17 cellular contexts compared by ENCODE assay signal in the genomic region with DNA sequence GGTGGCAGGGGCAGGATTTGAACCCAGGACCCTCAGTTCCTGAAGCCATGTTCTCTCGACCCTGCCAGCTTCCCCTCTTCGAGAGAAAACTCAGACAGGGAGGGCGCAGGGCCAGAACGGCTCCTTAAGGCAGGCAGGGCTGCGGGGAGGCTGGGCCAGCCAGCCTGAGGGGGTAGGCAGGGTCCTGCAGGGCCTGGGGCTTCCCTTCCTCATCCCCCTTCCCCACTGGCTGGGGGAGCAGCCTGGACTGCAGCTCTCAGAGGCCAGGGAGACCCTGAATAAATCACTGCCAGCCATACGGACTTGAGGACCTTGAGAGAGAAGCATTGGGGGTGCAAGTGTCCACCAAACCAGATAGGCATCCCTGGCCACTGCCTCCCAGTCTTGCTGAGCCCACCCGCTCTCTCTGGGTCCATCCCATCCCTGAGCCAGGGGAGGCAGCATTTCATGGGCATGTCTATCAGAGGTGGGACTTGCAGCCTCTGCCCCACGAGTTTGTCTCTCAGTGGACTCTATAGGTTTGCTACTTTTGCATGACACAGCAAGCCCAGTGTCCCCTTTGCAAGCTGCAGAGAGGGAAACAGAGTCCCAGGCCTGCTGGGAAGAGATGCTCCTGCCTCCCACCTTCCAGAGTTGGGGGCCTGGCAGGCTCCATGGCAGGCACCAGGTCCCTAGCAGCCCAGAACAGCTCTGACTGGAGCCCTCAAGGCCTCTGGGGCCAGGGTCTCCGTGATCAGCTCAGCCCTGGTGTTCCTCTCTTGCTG.
"Had no signal": no experiment of that assay in that cellular context is flagged by ENCODE, and none has a peak within 500 bp of the region (broad histone marks: within the 10 kb centered on the region; RNA-seq: fewer than 3 reads in every experiment).

No MANE protein-coding gene starts in this region.

- H3K36me3 ChIP-seq: ovary had no signal

- H3K4me3 Mint-ChIP-seq: activated naive CD8-positive, alpha-beta T cell treated with anti-CD3 and anti-CD28 coated beads, Interleukin-2, amount 10 ng/mL, durations not matched to agents 7 days and 5 days; brain; central memory CD8-positive, alpha-beta T cell; effector memory CD8-positive, alpha-beta T cell; neural crest cell; stimulated activated naive CD8-positive, alpha-beta T cell treated with anti-CD3 and anti-CD28 coated beads, Interleukin-15, amount 100 ng/mL, for 72 hours; T-helper 2 cell treated with Interferon-gamma antibody and Interleukin-4, amounts not matched to agents 5 μg/mL and 100 μg/mL, for 36 hours had no signal

- H3K4me1 ChIP-seq: testis had no signal

- H3K4me3 ChIP-seq: ovary, skin epidermis, testis had no signal

- H3K27ac Mint-ChIP-seq: activated naive CD8-positive, alpha-beta T cell treated with anti-CD3 and anti-CD28 coated beads, Interleukin-2, amount 10 ng/mL, durations not matched to agents 7 days and 5 days; brain; effector memory CD8-positive, alpha-beta T cell; stimulated activated naive CD8-positive, alpha-beta T cell treated with anti-CD3 and anti-CD28 coated beads, Interleukin-15, amount 100 ng/mL, for 72 hours; T-helper 2 cell treated with Interferon-gamma antibody and Interleukin-4, amounts not matched to agents 5 μg/mL and 100 μg/mL, for 36 hours had no signal

- H3K36me3 Mint-ChIP-seq: activated naive CD8-positive, alpha-beta T cell treated with anti-CD3 and anti-CD28 coated beads, Interleukin-2, amount 10 ng/mL, durations not matched to agents 7 days and 5 days; brain had no signal

- H3K27me3 ChIP-seq: ovary, testis had no signal

- DNase-seq: activated CD4-positive, alpha-beta T cell treated with anti-CD3 and anti-CD28 coated beads, Interleukin-2, amount 50 U/mL, for 1 hour; activated CD4-positive, CD25-positive, alpha-beta regulatory T cell; activated naive CD4-positive, alpha-beta T cell; activated naive CD8-positive, alpha-beta T cell treated with anti-CD3 and anti-CD28 coated beads, Interleukin-2, amount 10 ng/mL, durations not matched to agents 7 days and 5 days; activated T-cell treated with anti-CD3 and anti-CD28 coated beads for 4 hours; effector memory CD8-positive, alpha-beta T cell; left colon; ovary; stimulated activated CD4-positive, alpha-beta T cell treated with anti-CD3 and anti-CD28 coated beads, Interleukin-4, amount 100 ng/mL, for 4 hours; stimulated activated naive CD8-positive, alpha-beta T cell treated with anti-CD3 and anti-CD28 coated beads, Interleukin-15, amount 100 ng/mL, for 72 hours; testis had no signal

- H3K9me3 Mint-ChIP-seq: activated naive CD8-positive, alpha-beta T cell treated with anti-CD3 and anti-CD28 coated beads, Interleukin-2, amount 10 ng/mL, durations not matched to agents 7 days and 5 days; brain; central memory CD8-positive, alpha-beta T cell; effector memory CD8-positive, alpha-beta T cell; neural crest cell; stimulated activated naive CD8-positive, alpha-beta T cell treated with anti-CD3 and anti-CD28 coated beads, Interleukin-15, amount 100 ng/mL, for 72 hours; T-helper 2 cell treated with Interferon-gamma antibody and Interleukin-4, amounts not matched to agents 5 μg/mL and 100 μg/mL, for 36 hours had no signal

- H3K27ac ChIP-seq: ovary, skin epidermis, testis had no signal

- ATAC-seq: effector memory CD8-positive, alpha-beta T cell; stimulated activated naive CD8-positive, alpha-beta T cell treated with anti-CD3 and anti-CD28 coated beads, Interleukin-15, amount 100 ng/mL, for 72 hours had no signal

- H3K4me1 Mint-ChIP-seq: activated naive CD8-positive, alpha-beta T cell treated with anti-CD3 and anti-CD28 coated beads, Interleukin-2, amount 10 ng/mL, durations not matched to agents 7 days and 5 days; brain; central memory CD8-positive, alpha-beta T cell; stimulated activated naive CD8-positive, alpha-beta T cell treated with anti-CD3 and anti-CD28 coated beads, Interleukin-15, amount 100 ng/mL, for 72 hours had no signal

- FAIRE-seq: frontal cortex had no signal

- H3K9me3 ChIP-seq: ovary, testis had no signal
